ENCODE assay signal across 18 cellular contexts in the genomic region with DNA sequence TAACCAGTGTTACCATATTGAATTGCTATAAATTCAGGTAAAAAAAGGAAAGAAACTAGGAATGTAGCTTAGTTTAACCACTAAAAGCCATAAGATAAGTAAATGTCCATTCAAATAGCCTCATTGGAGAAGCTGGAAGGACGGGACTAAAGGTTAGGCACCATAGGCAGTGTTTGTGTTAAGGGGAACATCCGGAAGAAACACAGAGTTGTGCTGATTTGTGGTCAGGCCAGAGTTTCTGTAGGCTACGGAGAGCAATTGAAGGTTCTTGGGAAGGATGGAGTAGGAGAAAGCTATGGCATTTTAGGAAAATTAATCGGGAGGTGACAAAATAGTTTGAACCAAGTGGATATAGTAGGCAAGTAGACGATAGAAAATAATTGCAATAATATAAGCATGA. TPM values are rescaled to one million over a fixed set of nuclear protein-coding genes. Genes with fewer than 3 reads are reported as not detected.
DNase-seq lines count a peak whose midpoint lies in the region; ATAC-seq and TF ChIP-seq lines count a peak whose summit lies in the region.
"Had no signal": no experiment of that assay in that cellular context is flagged by ENCODE, and none has a peak within 500 bp of the region (broad histone marks: within the 10 kb centered on the region; RNA-seq: fewer than 3 reads in every experiment).

No MANE protein-coding gene starts in this region.

- H3K36me3 Mint-ChIP-seq in activated naive CD8-positive, alpha-beta T cell: no peaks in the 10 kb centered on the region
- H3K36me3 Mint-ChIP-seq in activated naive CD8-positive, alpha-beta T cell treated with anti-CD3 and anti-CD28 coated beads for 36 hours: no peaks in the 10 kb centered on the region

- ATAC-seq in HG03460 (IDR thresholded peaks at IDR 0.05; ENCODE audit: unreplicated experiment): no peak
- ATAC-seq in HG03442 (IDR thresholded peaks at IDR 0.05; ENCODE audit: unreplicated experiment): no peak

- H3K4me1 Mint-ChIP-seq in activated naive CD8-positive, alpha-beta T cell (ENCODE audit: low read depth): peaks cover 7% of the 10 kb centered on the region
- H3K4me1 Mint-ChIP-seq in activated naive CD8-positive, alpha-beta T cell treated with anti-CD3 and anti-CD28 coated beads for 36 hours: peaks cover 8% of the 10 kb centered on the region

- peak overlapping the region; percentile 8 for H3K4me3 ChIP-seq in KMS-11 (IDR thresholded peaks at IDR 0.05; ENCODE audit: insufficient read depth, low read depth, low read length)
- H3K4me3 ChIP-seq in dorsolateral prefrontal cortex: peak overlapping the region in 18 of 59 donors; percentile 61 to 86 (median 74)
- no peak overlapping the region for H3K4me3 ChIP-seq in neural cell (ENCODE audit: low read length)

- DNase-seq in activated naive CD8-positive, alpha-beta T cell treated with anti-CD3 and anti-CD28 coated beads for 36 hours: no peak
- DNase-seq in dorsolateral prefrontal cortex (no peak), NCI-H1105 (lab: John Stamatoyannopoulos, UW) (no peak)
- DNase-seq: AML-193; Caco-2; CD4-positive, alpha-beta T cell; GDM1; H9 had no signal

- no peaks in the 10 kb centered on the region for H3K79me2 ChIP-seq in KMS-11 (ENCODE audit: insufficient read depth, low read depth)
- H3K79me2 ChIP-seq in neural cell (replicated peaks; ENCODE audit: insufficient read depth, low read length): no peaks in the 10 kb centered on the region

- H3K27ac Mint-ChIP-seq in activated naive CD8-positive, alpha-beta T cell: no peak overlapping the region
- H3K27ac Mint-ChIP-seq in activated naive CD8-positive, alpha-beta T cell treated with anti-CD3 and anti-CD28 coated beads for 36 hours: no peak overlapping the region
- H3K27ac Mint-ChIP-seq: CD4-positive, alpha-beta T cell had no signal

- peaks cover 32% of the 10 kb centered on the region for H3K4me1 ChIP-seq in KMS-11 (ENCODE audit: low read depth, poor library complexity, severe bottlenecking)
- H3K4me1 ChIP-seq: A549 had no signal

- H3K9me3 ChIP-seq in neural cell (ENCODE audit: low read length): no peaks in the 10 kb centered on the region
- H3K9me3 ChIP-seq: A549, Caco-2 had no signal

- H3K27me3 ChIP-seq in KMS-11 (ENCODE audit: insufficient read depth, low read depth) (no peaks in the 10 kb centered on the region), dorsolateral prefrontal cortex (no peaks in the 10 kb centered on the region), neural cell (ENCODE audit: insufficient read depth, low read depth, low read length) (peaks cover 16% of the 10 kb centered on the region)

- peak overlapping the region; percentile 22 for H3K4me3 Mint-ChIP-seq in activated naive CD8-positive, alpha-beta T cell
- H3K4me3 Mint-ChIP-seq in activated naive CD8-positive, alpha-beta T cell treated with anti-CD3 and anti-CD28 coated beads for 36 hours: no peak overlapping the region

- H3K36me3 ChIP-seq in KMS-11 (ENCODE audit: insufficient read depth) (no peaks in the 10 kb centered on the region), neural cell (ENCODE audit: insufficient read depth, low read length) (no peaks in the 10 kb centered on the region)

- no peak for TF ChIP-seq EP300 in neural cell (conservative IDR thresholded peaks at IDR 0.05; ENCODE audit: poor library complexity, severe bottlenecking)

- no peak overlapping the region for H3K9ac ChIP-seq in KMS-11
- no peak overlapping the region for H3K9ac ChIP-seq in neural cell (ENCODE audit: low read length)

- H3K9me3 Mint-ChIP-seq in activated naive CD8-positive, alpha-beta T cell (ENCODE audit: low read depth): no peaks in the 10 kb centered on the region
- no peaks in the 10 kb centered on the region for H3K9me3 Mint-ChIP-seq in activated naive CD8-positive, alpha-beta T cell treated with anti-CD3 and anti-CD28 coated beads for 36 hours
- H3K9me3 Mint-ChIP-seq: CD4-positive, alpha-beta T cell; H9 had no signal

- peak overlapping the region; percentile 32; the same call in 1 of the 2 replicates for H2AFZ ChIP-seq in KMS-11 (ENCODE audit: low read depth)
- no peak overlapping the region for H2AFZ ChIP-seq in neural cell (ENCODE audit: low read depth, low read length)

- no peaks in the 10 kb centered on the region for H3K9me2 ChIP-seq in neural cell (ENCODE audit: insufficient read depth, low read length)

- H3K27me3 Mint-ChIP-seq in activated naive CD8-positive, alpha-beta T cell: peaks cover 24% of the 10 kb centered on the region
- peaks cover 34% of the 10 kb centered on the region for H3K27me3 Mint-ChIP-seq in activated naive CD8-positive, alpha-beta T cell treated with anti-CD3 and anti-CD28 coated beads for 36 hours

- TF ChIP-seq RAD21 in neural cell (conservative IDR thresholded peaks at IDR 0.05): no peak

- TF ChIP-seq CTCF in KMS-11 (conservative IDR thresholded peaks at IDR 0.05; ENCODE audit: low read depth, low read length) (no peak), dorsolateral prefrontal cortex (IDR thresholded peaks at IDR 0.05 in 54 of 56, conservative IDR thresholded peaks at IDR 0.05 in 2 of 56; ENCODE audit: low read depth in 1 of 56, partially characterized antibody in 56 of 56) (no peak), neural cell (IDR thresholded peaks at IDR 0.05; ENCODE audit: poor library complexity, severe bottlenecking) (no peak)

- intact Hi-C loops in dorsolateral prefrontal cortex (cut with DNase I): no loop called here

- H3K27ac ChIP-seq in KMS-11 (peak overlapping the region; percentile 62; the same call in 1 of the 2 replicates), dorsolateral prefrontal cortex (peak overlapping the region in 46 of 59 donors; percentile 80 to 100 (median 98)), neural cell (ENCODE audit: low read length) (no peak overlapping the region)
- H3K27ac ChIP-seq: 22Rv1, A549, C4-2B had no signal

- no peaks in the 10 kb centered on the region for H3F3A ChIP-seq in neural cell (ENCODE audit: insufficient read depth, low read length, poor library complexity, severe bottlenecking)

- no peaks in the 10 kb centered on the region for H4K20me1 ChIP-seq in KMS-11 (ENCODE audit: insufficient read depth)
- H4K20me1 ChIP-seq in neural cell (ENCODE audit: insufficient read depth): no peaks in the 10 kb centered on the region

- peak overlapping the region; percentile 35 for H3K4me2 ChIP-seq in KMS-11
- H3K4me2 ChIP-seq in neural cell (ENCODE audit: low read length): peak overlapping the region; percentile 74

TF ChIP-seq in neural cell, 6 proteins besides CTCF, POLR2A, EP300 and RAD21:
- TF ChIP-seq TAF1 (IDR thresholded peaks at IDR 0.05; ENCODE audit: low read depth): no peak
- no peak for TF ChIP-seq POLR2AphosphoS5 (IDR thresholded peaks at IDR 0.05)
- TF ChIP-seq, protein P1, sequence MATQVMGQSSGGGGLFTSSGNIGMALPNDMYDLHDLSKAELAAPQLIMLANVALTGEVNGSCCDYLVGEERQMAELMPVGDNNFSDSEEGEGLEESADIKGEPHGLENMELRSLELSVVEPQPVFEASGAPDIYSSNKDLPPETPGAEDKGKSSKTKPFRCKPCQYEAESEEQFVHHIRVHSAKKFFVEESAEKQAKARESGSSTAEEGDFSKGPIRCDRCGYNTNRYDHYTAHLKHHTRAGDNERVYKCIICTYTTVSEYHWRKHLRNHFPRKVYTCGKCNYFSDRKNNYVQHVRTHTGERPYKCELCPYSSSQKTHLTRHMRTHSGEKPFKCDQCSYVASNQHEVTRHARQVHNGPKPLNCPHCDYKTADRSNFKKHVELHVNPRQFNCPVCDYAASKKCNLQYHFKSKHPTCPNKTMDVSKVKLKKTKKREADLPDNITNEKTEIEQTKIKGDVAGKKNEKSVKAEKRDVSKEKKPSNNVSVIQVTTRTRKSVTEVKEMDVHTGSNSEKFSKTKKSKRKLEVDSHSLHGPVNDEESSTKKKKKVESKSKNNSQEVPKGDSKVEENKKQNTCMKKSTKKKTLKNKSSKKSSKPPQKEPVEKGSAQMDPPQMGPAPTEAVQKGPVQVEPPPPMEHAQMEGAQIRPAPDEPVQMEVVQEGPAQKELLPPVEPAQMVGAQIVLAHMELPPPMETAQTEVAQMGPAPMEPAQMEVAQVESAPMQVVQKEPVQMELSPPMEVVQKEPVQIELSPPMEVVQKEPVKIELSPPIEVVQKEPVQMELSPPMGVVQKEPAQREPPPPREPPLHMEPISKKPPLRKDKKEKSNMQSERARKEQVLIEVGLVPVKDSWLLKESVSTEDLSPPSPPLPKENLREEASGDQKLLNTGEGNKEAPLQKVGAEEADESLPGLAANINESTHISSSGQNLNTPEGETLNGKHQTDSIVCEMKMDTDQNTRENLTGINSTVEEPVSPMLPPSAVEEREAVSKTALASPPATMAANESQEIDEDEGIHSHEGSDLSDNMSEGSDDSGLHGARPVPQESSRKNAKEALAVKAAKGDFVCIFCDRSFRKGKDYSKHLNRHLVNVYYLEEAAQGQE (IDR thresholded peaks at IDR 0.05; ENCODE audit: borderline replicate concordance): no peak
TF ChIP-seq in neural cell: peak in this region for 0.

RNA-seq across cellular contexts. Expression of a gene that starts 1.3 kb away (rescaled TPM):
- total RNA-seq in activated naive CD8-positive, alpha-beta T cell treated with anti-CD3 and anti-CD28 coated beads for 36 hours: not detected
- 100 to 1,000 TPM in 99 of 120 experiments, 10 to 100 TPM in 21; 53.1 to 378 (median 135) TPM for total RNA-seq in dorsolateral prefrontal cortex
- not detected in 2 replicates for polyA plus RNA-seq in neural cell
- polyA minus RNA-seq in neural cell: not detected in 2 replicates
- total RNA-seq: CD4-positive, alpha-beta T cell had no signal
- polyA plus RNA-seq: BJ had no signal

RNA-seq across cellular contexts. Expression of a gene that starts 10.0 kb away (rescaled TPM):
- under 1 TPM in 1 of 2 experiments, not detected in 1; 0.04 TPM for total RNA-seq in activated naive CD8-positive, alpha-beta T cell treated with anti-CD3 and anti-CD28 coated beads for 36 hours
- 100 to 1,000 TPM in 76 of 120 experiments, 10 to 100 TPM in 44; 68.4 to 189 (median 105) TPM for total RNA-seq in dorsolateral prefrontal cortex
- 8.0 and 9.8 TPM in 2 replicates for polyA plus RNA-seq in neural cell
- polyA minus RNA-seq in neural cell: 12.3 and 13.1 TPM in 2 replicates
- total RNA-seq: Caco-2; CD4-positive, alpha-beta T cell; Daoy had no signal
- polyA plus RNA-seq: A549, BJ had no signal

RNA-seq across cellular contexts. Expression of a gene that starts 27.1 kb away (rescaled TPM):
- 10 to 100 TPM; 38.0 to 39.0 TPM for total RNA-seq in activated naive CD8-positive, alpha-beta T cell treated with anti-CD3 and anti-CD28 coated beads for 36 hours
- 100 to 1,000 TPM; 106 to 269 (median 187) TPM for total RNA-seq in dorsolateral prefrontal cortex
- 26.9 and 27.3 TPM in 2 replicates for polyA plus RNA-seq in neural cell
- polyA minus RNA-seq in neural cell: 9.5 and 15.1 TPM in 2 replicates

RNA-seq across cellular contexts. Expression of a gene that starts 39.5 kb away (rescaled TPM):
- 1 to 10 TPM; 4.7 TPM for total RNA-seq in activated naive CD8-positive, alpha-beta T cell treated with anti-CD3 and anti-CD28 coated beads for 36 hours
- 10 to 100 TPM in 7 of 120 experiments, 1 to 10 TPM in 113; 4.7 to 13.1 (median 7.1) TPM for total RNA-seq in dorsolateral prefrontal cortex
- 3.4 and 3.8 TPM in 2 replicates for polyA plus RNA-seq in neural cell
- polyA minus RNA-seq in neural cell: 7.3 and 9.7 TPM in 2 replicates

RNA-seq across cellular contexts. Expression of a gene that starts 44.3 kb away (rescaled TPM):
- total RNA-seq in activated naive CD8-positive, alpha-beta T cell treated with anti-CD3 and anti-CD28 coated beads for 36 hours: not detected
- 1,000 to 10,000 TPM in 6 of 120 experiments, 100 to 1,000 TPM in 114; 289 to 1,943 (median 637) TPM for total RNA-seq in dorsolateral prefrontal cortex
- 0.12 and 0.14 TPM in 2 replicates for polyA plus RNA-seq in neural cell
- polyA minus RNA-seq in neural cell: 0.23 and 0.49 TPM in 2 replicates
- total RNA-seq: CD4-positive, alpha-beta T cell; Daoy had no signal

Comparison
In these comparisons a context has a peak if more than half of its experiments do, and no peak if none do; other contexts are left out.
1. RNA of a gene that starts 1.3 kb away (total RNA-seq): 53.1 to 378 TPM in dorsolateral prefrontal cortex; not detected in activated naive CD8-positive, alpha-beta T cell treated with anti-CD3 and anti-CD28 coated beads for 36 hours; every median in the first group is over 10 times any median in the second.
2. RNA of a gene that starts 10.0 kb away (total RNA-seq): 68.4 to 189 TPM in dorsolateral prefrontal cortex; 0.04 TPM in activated naive CD8-positive, alpha-beta T cell treated with anti-CD3 and anti-CD28 coated beads for 36 hours; every median in the first group is over 10 times any median in the second.